In genomic region chr17:3668279-3669084, GRCh38 we compare ENCODE assay signal across 1 cellular context.
TF ChIP-seq lines count a peak whose summit lies in the region.

TSS of gene EMC6 (plus strand) at chr17:3668812. CDS start at chr17:3669147, 335 bp downstream.
A gene with protein sequence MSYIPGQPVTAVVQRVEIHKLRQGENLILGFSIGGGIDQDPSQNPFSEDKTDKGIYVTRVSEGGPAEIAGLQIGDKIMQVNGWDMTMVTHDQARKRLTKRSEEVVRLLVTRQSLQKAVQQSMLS (minus strand): TSS chr17:3668578. CDS start chr17:3668526, 52 bp downstream.

TF ChIP-seq in HEK293, 187 proteins besides CTCF, POLR2A, EP300 and RAD21 (continued from another document and continues in another):
- no peak; the same call in 1 of the 2 replicates for TF ChIP-seq KLF1 (tag by site-specific recombination; IDR thresholded peaks at IDR 0.05)
- TF ChIP-seq ZNF600 (tag by site-specific recombination; IDR thresholded peaks at IDR 0.05): peak; percentile 85
- peak; percentile 54 for TF ChIP-seq ZNF692 (tag by site-specific recombination; IDR thresholded peaks at IDR 0.05)
- TF ChIP-seq PATZ1 (tag by site-specific recombination; IDR thresholded peaks at IDR 0.05): 0 out of 2 replicates have a peak, but pooled peaks have one; percentile 58
- TF ChIP-seq ZNF433 (tag by site-specific recombination; IDR thresholded peaks at IDR 0.05; ENCODE audit: low read depth): no peak
- TF ChIP-seq ZBTB21 (tag by site-specific recombination; IDR thresholded peaks at IDR 0.05): no peak; the same call in 1 of the 2 replicates
- TF ChIP-seq, protein P1, sequence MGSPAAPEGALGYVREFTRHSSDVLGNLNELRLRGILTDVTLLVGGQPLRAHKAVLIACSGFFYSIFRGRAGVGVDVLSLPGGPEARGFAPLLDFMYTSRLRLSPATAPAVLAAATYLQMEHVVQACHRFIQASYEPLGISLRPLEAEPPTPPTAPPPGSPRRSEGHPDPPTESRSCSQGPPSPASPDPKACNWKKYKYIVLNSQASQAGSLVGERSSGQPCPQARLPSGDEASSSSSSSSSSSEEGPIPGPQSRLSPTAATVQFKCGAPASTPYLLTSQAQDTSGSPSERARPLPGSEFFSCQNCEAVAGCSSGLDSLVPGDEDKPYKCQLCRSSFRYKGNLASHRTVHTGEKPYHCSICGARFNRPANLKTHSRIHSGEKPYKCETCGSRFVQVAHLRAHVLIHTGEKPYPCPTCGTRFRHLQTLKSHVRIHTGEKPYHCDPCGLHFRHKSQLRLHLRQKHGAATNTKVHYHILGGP (tag by site-specific recombination; IDR thresholded peaks at IDR 0.05): no peak
- no peak for TF ChIP-seq ZNF266 (tag by site-specific recombination; IDR thresholded peaks at IDR 0.05; ENCODE audit: low read depth)
- TF ChIP-seq ZFP41 (tag by site-specific recombination; IDR thresholded peaks at IDR 0.05; ENCODE audit: borderline replicate concordance): no peak
- no peak for TF ChIP-seq ZNF138 (tag by site-specific recombination; IDR thresholded peaks at IDR 0.05; ENCODE audit: borderline replicate concordance)
- TF ChIP-seq ZNF366 (tag by site-specific recombination; conservative IDR thresholded peaks at IDR 0.05): no peak
- TF ChIP-seq, protein P2, sequence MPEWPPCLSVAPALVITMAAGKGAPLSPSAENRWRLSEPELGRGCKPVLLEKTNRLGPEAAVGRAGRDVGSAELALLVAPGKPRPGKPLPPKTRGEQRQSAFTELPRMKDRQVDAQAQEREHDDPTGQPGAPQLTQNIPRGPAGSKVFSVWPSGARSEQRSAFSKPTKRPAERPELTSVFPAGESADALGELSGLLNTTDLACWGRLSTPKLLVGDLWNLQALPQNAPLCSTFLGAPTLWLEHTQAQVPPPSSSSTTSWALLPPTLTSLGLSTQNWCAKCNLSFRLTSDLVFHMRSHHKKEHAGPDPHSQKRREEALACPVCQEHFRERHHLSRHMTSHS (tag by site-specific recombination; IDR thresholded peaks at IDR 0.05): no peak
- no peak for TF ChIP-seq ZNF664 (tag by site-specific recombination; IDR thresholded peaks at IDR 0.05)
- no peak for TF ChIP-seq ZNF639 (tag by site-specific recombination; IDR thresholded peaks at IDR 0.05)
- no peak for TF ChIP-seq ZNF843 (tag by site-specific recombination; IDR thresholded peaks at IDR 0.05)
- TF ChIP-seq, protein P3, sequence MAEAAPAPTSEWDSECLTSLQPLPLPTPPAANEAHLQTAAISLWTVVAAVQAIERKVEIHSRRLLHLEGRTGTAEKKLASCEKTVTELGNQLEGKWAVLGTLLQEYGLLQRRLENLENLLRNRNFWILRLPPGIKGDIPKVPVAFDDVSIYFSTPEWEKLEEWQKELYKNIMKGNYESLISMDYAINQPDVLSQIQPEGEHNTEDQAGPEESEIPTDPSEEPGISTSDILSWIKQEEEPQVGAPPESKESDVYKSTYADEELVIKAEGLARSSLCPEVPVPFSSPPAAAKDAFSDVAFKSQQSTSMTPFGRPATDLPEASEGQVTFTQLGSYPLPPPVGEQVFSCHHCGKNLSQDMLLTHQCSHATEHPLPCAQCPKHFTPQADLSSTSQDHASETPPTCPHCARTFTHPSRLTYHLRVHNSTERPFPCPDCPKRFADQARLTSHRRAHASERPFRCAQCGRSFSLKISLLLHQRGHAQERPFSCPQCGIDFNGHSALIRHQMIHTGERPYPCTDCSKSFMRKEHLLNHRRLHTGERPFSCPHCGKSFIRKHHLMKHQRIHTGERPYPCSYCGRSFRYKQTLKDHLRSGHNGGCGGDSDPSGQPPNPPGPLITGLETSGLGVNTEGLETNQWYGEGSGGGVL (tag by site-specific recombination; IDR thresholded peaks at IDR 0.05): no peak
- no peak for TF ChIP-seq ZNF248 (tag by site-specific recombination; IDR thresholded peaks at IDR 0.05)
- TF ChIP-seq ZNF146 (tag by site-specific recombination; IDR thresholded peaks at IDR 0.05): no peak
- TF ChIP-seq ZNF530 (tag by site-specific recombination; IDR thresholded peaks at IDR 0.05; ENCODE audit: low read depth): no peak
- no peak for TF ChIP-seq ZNF112 (tag by site-specific recombination; IDR thresholded peaks at IDR 0.05)
- TF ChIP-seq ZNF157 (tag by site-specific recombination; IDR thresholded peaks at IDR 0.05): no peak
- no peak for TF ChIP-seq OVOL3 (tag by site-specific recombination; IDR thresholded peaks at IDR 0.05)
- peak; percentile 44; the same call in 1 of the 2 replicates for TF ChIP-seq ZNF24 (tag by site-specific recombination; IDR thresholded peaks at IDR 0.05)
- no peak for TF ChIP-seq ZNF621 (tag by site-specific recombination; IDR thresholded peaks at IDR 0.05)
- TF ChIP-seq, protein P4, sequence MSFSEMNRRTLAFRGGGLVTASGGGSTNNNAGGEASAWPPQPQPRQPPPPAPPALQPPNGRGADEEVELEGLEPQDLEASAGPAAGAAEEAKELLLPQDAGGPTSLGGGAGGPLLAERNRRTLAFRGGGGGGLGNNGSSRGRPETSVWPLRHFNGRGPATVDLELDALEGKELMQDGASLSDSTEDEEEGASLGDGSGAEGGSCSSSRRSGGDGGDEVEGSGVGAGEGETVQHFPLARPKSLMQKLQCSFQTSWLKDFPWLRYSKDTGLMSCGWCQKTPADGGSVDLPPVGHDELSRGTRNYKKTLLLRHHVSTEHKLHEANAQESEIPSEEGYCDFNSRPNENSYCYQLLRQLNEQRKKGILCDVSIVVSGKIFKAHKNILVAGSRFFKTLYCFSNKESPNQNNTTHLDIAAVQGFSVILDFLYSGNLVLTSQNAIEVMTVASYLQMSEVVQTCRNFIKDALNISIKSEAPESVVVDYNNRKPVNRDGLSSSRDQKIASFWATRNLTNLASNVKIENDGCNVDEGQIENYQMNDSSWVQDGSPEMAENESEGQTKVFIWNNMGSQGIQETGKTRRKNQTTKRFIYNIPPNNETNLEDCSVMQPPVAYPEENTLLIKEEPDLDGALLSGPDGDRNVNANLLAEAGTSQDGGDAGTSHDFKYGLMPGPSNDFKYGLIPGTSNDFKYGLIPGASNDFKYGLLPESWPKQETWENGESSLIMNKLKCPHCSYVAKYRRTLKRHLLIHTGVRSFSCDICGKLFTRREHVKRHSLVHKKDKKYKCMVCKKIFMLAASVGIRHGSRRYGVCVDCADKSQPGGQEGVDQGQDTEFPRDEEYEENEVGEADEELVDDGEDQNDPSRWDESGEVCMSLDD (tag by site-specific recombination; IDR thresholded peaks at IDR 0.05): peak; percentile 83
- no peak for TF ChIP-seq WT1 (tag by site-specific recombination; IDR thresholded peaks at IDR 0.05)
- TF ChIP-seq, protein P5, sequence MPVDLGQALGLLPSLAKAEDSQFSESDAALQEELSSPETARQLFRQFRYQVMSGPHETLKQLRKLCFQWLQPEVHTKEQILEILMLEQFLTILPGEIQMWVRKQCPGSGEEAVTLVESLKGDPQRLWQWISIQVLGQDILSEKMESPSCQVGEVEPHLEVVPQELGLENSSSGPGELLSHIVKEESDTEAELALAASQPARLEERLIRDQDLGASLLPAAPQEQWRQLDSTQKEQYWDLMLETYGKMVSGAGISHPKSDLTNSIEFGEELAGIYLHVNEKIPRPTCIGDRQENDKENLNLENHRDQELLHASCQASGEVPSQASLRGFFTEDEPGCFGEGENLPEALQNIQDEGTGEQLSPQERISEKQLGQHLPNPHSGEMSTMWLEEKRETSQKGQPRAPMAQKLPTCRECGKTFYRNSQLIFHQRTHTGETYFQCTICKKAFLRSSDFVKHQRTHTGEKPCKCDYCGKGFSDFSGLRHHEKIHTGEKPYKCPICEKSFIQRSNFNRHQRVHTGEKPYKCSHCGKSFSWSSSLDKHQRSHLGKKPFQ (tag by site-specific recombination; IDR thresholded peaks at IDR 0.05): no peak
- TF ChIP-seq ZNF658 (tag by site-specific recombination; IDR thresholded peaks at IDR 0.05): no peak
- TF ChIP-seq BCL11B (tag by site-specific recombination; IDR thresholded peaks at IDR 0.05; ENCODE audit: low read depth): no peak
- TF ChIP-seq REPIN1 (tag by site-specific recombination; IDR thresholded peaks at IDR 0.05; ENCODE audit: low read depth): no peak
- no peak for TF ChIP-seq ZBTB7A (tag by site-specific recombination; IDR thresholded peaks at IDR 0.05; ENCODE audit: low read depth)
- no peak for TF ChIP-seq ZNF571 (tag by site-specific recombination; IDR thresholded peaks at IDR 0.05)
- no peak for TF ChIP-seq HOXC10 (CRISPR knock-in tag; IDR thresholded peaks at IDR 0.05)
- TF ChIP-seq, protein P6, sequence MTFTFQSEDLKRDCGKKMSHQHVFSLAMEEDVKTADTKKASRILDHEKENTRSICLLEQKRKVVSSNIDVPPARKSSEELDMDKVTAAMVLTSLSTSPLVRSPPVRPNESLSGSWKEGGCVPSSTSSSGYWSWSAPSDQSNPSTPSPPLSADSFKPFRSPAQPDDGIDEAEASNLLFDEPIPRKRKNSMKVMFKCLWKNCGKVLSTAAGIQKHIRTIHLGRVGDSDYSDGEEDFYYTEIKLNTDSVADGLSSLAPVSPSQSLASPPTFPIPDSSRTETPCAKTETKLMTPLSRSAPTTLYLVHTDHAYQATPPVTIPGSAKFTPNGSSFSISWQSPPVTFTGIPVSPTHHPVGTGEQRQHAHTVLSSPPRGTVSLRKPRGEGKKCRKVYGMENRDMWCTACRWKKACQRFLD (tag by site-specific recombination; IDR thresholded peaks at IDR 0.05): no peak
- TF ChIP-seq, protein P7, sequence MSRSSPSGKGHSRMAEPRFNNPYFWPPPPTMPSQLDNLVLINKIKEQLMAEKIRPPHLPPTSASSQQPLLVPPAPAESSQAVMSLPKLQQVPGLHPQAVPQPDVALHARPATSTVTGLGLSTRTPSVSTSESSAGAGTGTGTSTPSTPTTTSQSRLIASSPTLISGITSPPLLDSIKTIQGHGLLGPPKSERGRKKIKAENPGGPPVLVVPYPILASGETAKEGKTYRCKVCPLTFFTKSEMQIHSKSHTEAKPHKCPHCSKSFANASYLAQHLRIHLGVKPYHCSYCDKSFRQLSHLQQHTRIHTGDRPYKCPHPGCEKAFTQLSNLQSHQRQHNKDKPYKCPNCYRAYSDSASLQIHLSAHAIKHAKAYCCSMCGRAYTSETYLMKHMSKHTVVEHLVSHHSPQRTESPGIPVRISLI (tag by site-specific recombination; IDR thresholded peaks at IDR 0.05): no peak
- TF ChIP-seq, protein P8, sequence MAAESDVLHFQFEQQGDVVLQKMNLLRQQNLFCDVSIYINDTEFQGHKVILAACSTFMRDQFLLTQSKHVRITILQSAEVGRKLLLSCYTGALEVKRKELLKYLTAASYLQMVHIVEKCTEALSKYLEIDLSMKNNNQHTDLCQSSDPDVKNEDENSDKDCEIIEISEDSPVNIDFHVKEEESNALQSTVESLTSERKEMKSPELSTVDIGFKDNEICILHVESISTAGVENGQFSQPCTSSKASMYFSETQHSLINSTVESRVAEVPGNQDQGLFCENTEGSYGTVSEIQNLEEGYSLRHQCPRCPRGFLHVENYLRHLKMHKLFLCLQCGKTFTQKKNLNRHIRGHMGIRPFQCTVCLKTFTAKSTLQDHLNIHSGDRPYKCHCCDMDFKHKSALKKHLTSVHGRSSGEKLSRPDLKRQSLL (tag by site-specific recombination; IDR thresholded peaks at IDR 0.05): no peak
- TF ChIP-seq ZNF626 (tag by site-specific recombination; IDR thresholded peaks at IDR 0.05): no peak
- TF ChIP-seq YY2 (tag by site-specific recombination; IDR thresholded peaks at IDR 0.05): peak; percentile 72; the same call in 1 of the 2 replicates
- TF ChIP-seq SALL2 (tag by site-specific recombination; IDR thresholded peaks at IDR 0.05; ENCODE audit: borderline replicate concordance): no peak
- TF ChIP-seq ZNF121 (tag by site-specific recombination; IDR thresholded peaks at IDR 0.05): no peak
